Comparison of ENCODE assay signal across 1 cellular context in the genomic region with DNA sequence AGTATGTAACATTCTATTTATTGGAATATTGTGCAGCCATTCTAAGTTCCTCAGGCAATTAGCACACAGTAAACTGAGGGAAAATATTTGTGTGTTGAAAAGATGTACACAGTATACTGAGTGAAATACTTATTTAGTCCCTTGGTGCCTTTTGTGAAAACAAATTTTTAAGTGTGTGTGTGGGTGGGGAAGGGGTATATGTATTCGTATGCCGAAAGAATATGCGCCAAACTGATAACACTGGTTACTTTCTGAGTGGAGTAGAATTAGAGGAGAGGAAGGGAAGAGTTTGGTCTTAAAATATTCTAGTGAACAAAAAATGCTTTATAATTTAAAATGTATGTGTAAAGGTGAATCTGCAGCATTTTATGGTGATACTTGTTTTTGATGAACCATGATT.
TF ChIP-seq lines count a peak whose summit lies in the region.

No MANE protein-coding gene starts in this region.

TF ChIP-seq in GM12878, 131 proteins besides CTCF, POLR2A, EP300 and RAD21:
- no peak for TF ChIP-seq ZNF384 (IDR thresholded peaks at IDR 0.05; ENCODE audit: borderline replicate concordance, low read depth, low read length)
